Comparison of ENCODE assay signal across 8 cellular contexts in the genomic region with DNA sequence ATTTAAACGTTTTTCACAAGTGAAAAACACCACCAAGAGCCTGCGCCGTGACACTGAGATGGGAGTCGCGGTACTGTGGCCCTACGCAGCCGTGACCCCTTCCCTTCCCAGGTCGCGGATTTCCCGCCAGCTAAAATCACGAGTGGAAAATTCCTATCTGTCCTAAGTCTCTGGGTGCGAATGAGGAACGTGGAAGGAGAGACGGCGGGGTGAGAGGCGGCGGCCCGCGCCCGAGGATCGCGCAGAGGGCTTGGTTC. TPM values are rescaled to one million over a fixed set of nuclear protein-coding genes. Genes with fewer than 3 reads are reported as not detected.
A peak's percentile ranks its signal among the peaks of the same experiment; 100 is the strongest.
DNase-seq lines count a peak whose midpoint lies in the region; ATAC-seq and TF ChIP-seq lines count a peak whose summit lies in the region.

No MANE protein-coding gene starts in this region.

- intact Hi-C loops in breast epithelium (cut with DNase I; ENCODE audit: low total_unique reads): no loop called here

- peaks cover 6% of the 10 kb centered on the region for H3K27me3 Mint-ChIP-seq in memory B cell

- peaks cover 16% of the 10 kb centered on the region for H3K4me1 Mint-ChIP-seq in memory B cell

- no peaks in the 10 kb centered on the region for H3K36me3 ChIP-seq in breast epithelium

- H3K4me1 ChIP-seq in breast epithelium: peaks cover 0 to 14% of the 10 kb centered on the region in 2 donors

- peaks cover 5% of the 10 kb centered on the region for H3K9me3 Mint-ChIP-seq in memory B cell

- peak overlapping the region; percentile 90 for H3K4me3 Mint-ChIP-seq in memory B cell

- peak overlapping the region; percentile 94 for H3K4me3 ChIP-seq in AG09309 (ENCODE audit: control insufficient read depth, low read depth, low read length)
- peak overlapping the region; percentile 78 to 90 (median 88) for H3K4me3 ChIP-seq in breast epithelium

- ATAC-seq in GM19395 (IDR thresholded peaks at IDR 0.05; ENCODE audit: unreplicated experiment): peak; percentile 11
- peak; percentile 4 for ATAC-seq in HG03571 (IDR thresholded peaks at IDR 0.05; ENCODE audit: unreplicated experiment)
- peak; percentile 9 for ATAC-seq in memory B cell (ENCODE audit: low read depth)

- peaks cover 3% of the 10 kb centered on the region for H3K36me3 Mint-ChIP-seq in memory B cell

- no peaks in the 10 kb centered on the region for H3K9me3 ChIP-seq in breast epithelium

- DNase-seq in AG09309 (ENCODE audit: low read depth) (no peak), breast epithelium (ENCODE audit: low spot score in 2 of 2) (no peak), memory B cell (ENCODE audit: low spot score in 2 of 2) (no peak), ureter (ENCODE audit: low spot score) (peak; percentile 52), SW480 (ENCODE audit: low spot score) (no peak), NCI-H1694 (lab: John Stamatoyannopoulos, UW) (no peak)

- TF ChIP-seq POLR2A in breast epithelium (IDR thresholded peaks at IDR 0.05): no peak

- peak overlapping the region; percentile 96 for H3K27ac Mint-ChIP-seq in memory B cell

- TF ChIP-seq CTCF in AG09309 (IDR thresholded peaks at IDR 0.05; ENCODE audit: control insufficient read depth, insufficient read depth, low read depth, low read length, missing control alignments) (no peak), breast epithelium (IDR thresholded peaks at IDR 0.05) (no peak)

- peak overlapping the region; percentile 95 for H3K27ac ChIP-seq in breast epithelium

- H3K27me3 ChIP-seq in breast epithelium: no peaks in the 10 kb centered on the region

RNA-seq across cellular contexts. Expression of gene TTC32, which starts 0.7 kb away (rescaled TPM):
- total RNA-seq in breast epithelium: 10 to 100 TPM; 16.7 to 35.1 (median 17.8) TPM
- 19.3 TPM for total RNA-seq in ureter
